31 cellular contexts compared by ENCODE assay signal in the genomic region with DNA sequence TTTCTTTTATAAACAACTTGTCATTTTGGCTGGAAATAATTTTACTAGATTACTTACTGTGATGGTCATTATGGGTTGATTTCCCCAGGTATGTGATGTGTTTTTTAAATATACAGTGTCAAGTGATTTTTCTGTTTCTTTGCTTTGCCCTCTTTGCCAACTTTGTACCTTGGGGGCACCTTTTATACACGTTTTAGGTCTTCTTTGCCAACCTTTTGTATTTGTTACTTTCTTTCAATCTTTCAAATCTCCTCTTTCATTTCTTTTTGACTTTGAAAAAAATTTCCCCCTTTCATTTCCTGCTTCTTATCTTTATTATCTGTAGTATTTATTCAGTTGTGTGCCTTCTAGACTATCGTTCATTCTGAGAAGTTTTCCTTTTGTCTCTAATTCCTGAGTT.
"Had no signal": no experiment of that assay in that cellular context is flagged by ENCODE, and none has a peak within 500 bp of the region (broad histone marks: within the 10 kb centered on the region; RNA-seq: fewer than 3 reads in every experiment).

No MANE protein-coding gene starts in this region.

- DNase-seq: activated B cell treated with CpG ODN at 0.5 μM for 24 hours; activated CD4-positive, alpha-beta memory T cell treated with anti-CD3 and anti-CD28 coated beads for 36 hours; activated CD4-positive, alpha-beta T cell treated with anti-CD3 and anti-CD28 coated beads for 4 hours; activated CD4-positive, alpha-beta T cell treated with anti-CD3 and anti-CD28 coated beads, Interleukin-2, amount 10 ng/mL, durations not matched to agents 24 days and 14 days; activated CD4-positive, alpha-beta T cell treated with anti-CD3 and anti-CD28 coated beads, Interleukin-2, amount 50 U/mL, for 4 hours; activated CD4-positive, CD25-positive, alpha-beta regulatory T cell treated with anti-CD3 and anti-CD28 coated beads, Interleukin-2, amount 50 U/mL, for 72 hours; activated CD8-positive, alpha-beta memory T cell treated with anti-CD3 and anti-CD28 coated beads, Interleukin-2, amount 50 U/mL, for 4 hours; activated CD8-positive, alpha-beta T cell treated with anti-CD3 and anti-CD28 coated beads for 36 hours; activated effector memory CD4-positive, alpha-beta T cell treated with anti-CD3 and anti-CD28 coated beads, Interleukin-2, amount 50 U/mL, for 16 hours; activated gamma-delta T cell treated with Interleukin-2 at 50 U/mL for 16 hours; activated naive CD4-positive, alpha-beta T cell; activated naive CD4-positive, alpha-beta T cell treated with anti-CD3 and anti-CD28 coated beads for 36 hours; activated naive CD4-positive, alpha-beta T cell treated with anti-CD3 and anti-CD28 coated beads, Interleukin-2, amount 50 U/mL, for 16 hours; activated T-cell treated with anti-CD3 and anti-CD28 coated beads for 4 hours; activated T-cell treated with anti-CD3 and anti-CD28 coated beads, Interleukin-2, amount 50 U/mL, for 1 hour; activated T-cell treated with anti-CD3 and anti-CD28 coated beads, Interleukin-2, amount 50 U/mL, for 4 hours; activated T-cell treated with anti-CD3 and anti-CD28 coated beads, Interleukin-2, amount 50 U/mL, for 72 hours; adrenal gland; amniotic stem cell; aorta; body of pancreas; brain microvascular endothelial cell; central memory CD4-positive, alpha-beta T cell; SW 1271; T-helper 9 cell had no signal

- H3K27me3 Mint-ChIP-seq: activated B cell treated with CpG ODN at 0.5 μM for 24 hours; activated CD4-positive, alpha-beta memory T cell treated with anti-CD3 and anti-CD28 coated beads for 36 hours; activated CD4-positive, alpha-beta T cell treated with anti-CD3 and anti-CD28 coated beads, Interleukin-2, amount 10 ng/mL, durations not matched to agents 24 days and 14 days; activated CD8-positive, alpha-beta T cell treated with anti-CD3 and anti-CD28 coated beads for 36 hours; activated T-helper 17 cell treated with anti-CD3 and anti-CD28 coated beads, Interleukin-2, amount 50 U/mL, for 72 hours had no signal

- H3K4me1 Mint-ChIP-seq: activated T-helper 17 cell treated with anti-CD3 and anti-CD28 coated beads, Interleukin-2, amount 50 U/mL, for 72 hours had no signal

- H3K9me3 ChIP-seq: adrenal gland, body of pancreas had no signal

- H3K4me1 ChIP-seq: adrenal gland, body of pancreas, breast epithelium had no signal

- H3K4me3 Mint-ChIP-seq: activated B cell treated with CpG ODN at 0.5 μM for 24 hours; activated CD4-positive, alpha-beta memory T cell treated with anti-CD3 and anti-CD28 coated beads for 36 hours; activated CD4-positive, alpha-beta T cell treated with anti-CD3 and anti-CD28 coated beads, Interleukin-2, amount 10 ng/mL, durations not matched to agents 24 days and 14 days; activated CD8-positive, alpha-beta T cell treated with anti-CD3 and anti-CD28 coated beads for 36 hours; activated naive CD4-positive, alpha-beta T cell treated with anti-CD3 and anti-CD28 coated beads for 36 hours; activated T-cell treated with anti-CD3 and anti-CD28 coated beads, Interleukin-2, amount 50 U/mL, for 4 hours; activated T-cell treated with anti-CD3 and anti-CD28 coated beads, Interleukin-2, amount 50 U/mL, for 72 hours; activated T-helper 1 cell treated with anti-CD3 and anti-CD28 coated beads, Interleukin-12 subunit alpha, Interleukin-12 subunit beta, Interleukin-2, Interleukin-4 antibody, amounts not matched to agents 30 ng/mL and 10 ng/mL and 1 ng/mL, durations not matched to agents 14 hours and 24 hours and 36 hours; activated T-helper 17 cell treated with anti-CD3 and anti-CD28 coated beads, Interleukin-2, amount 50 U/mL, for 72 hours; T-helper 2 cell treated with Interferon-gamma antibody and Interleukin-4, amounts not matched to agents 5 μg/mL and 100 μg/mL, for 36 hours had no signal

- H3K27ac ChIP-seq: adrenal gland, body of pancreas, brain microvascular endothelial cell, breast epithelium, VCaP had no signal

- H3K36me3 ChIP-seq: adrenal gland, brain microvascular endothelial cell, breast epithelium had no signal

- H3K27me3 ChIP-seq: adrenal gland, body of pancreas, brain microvascular endothelial cell, breast epithelium had no signal

- ATAC-seq: activated CD8-positive, alpha-beta T cell treated with anti-CD3 and anti-CD28 coated beads for 36 hours; activated naive CD4-positive, alpha-beta T cell treated with anti-CD3 and anti-CD28 coated beads, Interleukin-2, amount 50 U/mL, for 72 hours; activated T-cell treated with anti-CD3 and anti-CD28 coated beads, Interleukin-2, amount 50 U/mL, for 4 hours; activated T-cell treated with anti-CD3 and anti-CD28 coated beads, Interleukin-2, amount 50 U/mL, for 72 hours; activated T-helper 17 cell treated with anti-CD3 and anti-CD28 coated beads, Interleukin-2, amount 50 U/mL, for 72 hours; body of pancreas had no signal

- H3K4me3 ChIP-seq: adrenal gland, body of pancreas, breast epithelium had no signal

- H3K27ac Mint-ChIP-seq: activated B cell treated with CpG ODN at 0.5 μM for 24 hours; activated CD4-positive, alpha-beta memory T cell treated with anti-CD3 and anti-CD28 coated beads for 36 hours; activated CD4-positive, alpha-beta T cell treated with anti-CD3 and anti-CD28 coated beads, Interleukin-2, amount 10 ng/mL, durations not matched to agents 24 days and 14 days; activated CD8-positive, alpha-beta T cell treated with anti-CD3 and anti-CD28 coated beads for 36 hours; activated naive CD4-positive, alpha-beta T cell treated with anti-CD3 and anti-CD28 coated beads for 36 hours; activated naive CD4-positive, alpha-beta T cell treated with anti-CD3 and anti-CD28 coated beads, Interleukin-2, amount 50 U/mL, for 72 hours; activated T-cell treated with anti-CD3 and anti-CD28 coated beads, Interleukin-2, amount 50 U/mL, for 72 hours; activated T-helper 1 cell treated with anti-CD3 and anti-CD28 coated beads, Interleukin-12 subunit alpha, Interleukin-12 subunit beta, Interleukin-2, Interleukin-4 antibody, amounts not matched to agents 30 ng/mL and 10 ng/mL and 1 ng/mL, durations not matched to agents 14 hours and 24 hours and 36 hours; activated T-helper 17 cell treated with anti-CD3 and anti-CD28 coated beads, Interleukin-2, amount 50 U/mL, for 72 hours; T-helper 2 cell treated with Interferon-gamma antibody and Interleukin-4, amounts not matched to agents 5 μg/mL and 100 μg/mL, for 36 hours had no signal
